In genomic region chrX:7219153-7219705, GRCh38 we compare ENCODE assay signal across 24 cellular contexts.
DNase-seq lines count a peak whose midpoint lies in the region; ATAC-seq lines count a peak whose summit lies in the region.
"Had no signal": no experiment of that assay in that cellular context is flagged by ENCODE, and none has a peak within 500 bp of the region (broad histone marks: within the 10 kb centered on the region; RNA-seq: fewer than 3 reads in every experiment).

No MANE protein-coding gene starts in this region.

- H3K23ac ChIP-seq in neuronal stem cell (ENCODE audit: low read depth, low read length, poor library complexity) = no peak overlapping the region

- H3K9ac ChIP-seq in neuronal stem cell (ENCODE audit: low read depth, low read length, poor library complexity) = no peak overlapping the region
- H3K9ac ChIP-seq: SK-N-SH had no signal

- no peak overlapping the region for H2BK5ac ChIP-seq in neuronal stem cell (ENCODE audit: low read length)

- H3K4ac ChIP-seq in neuronal stem cell (ENCODE audit: low read length) = no peak overlapping the region

- H4K91ac ChIP-seq in neuronal stem cell (ENCODE audit: low read depth, low read length, poor library complexity) = no peak overlapping the region

- H3K9me3 Mint-ChIP-seq in activated CD8-positive, alpha-beta memory T cell treated with anti-CD3 and anti-CD28 coated beads, Interleukin-2, amount 10 ng/mL, durations not matched to agents 7 days and 5 days (ENCODE audit: low read depth) = peaks cover 2% of the 10 kb centered on the region
- H3K9me3 Mint-ChIP-seq: activated B cell treated with CpG ODN at 0.5 μM for 24 hours had no signal

- H2BK15ac ChIP-seq in neuronal stem cell (ENCODE audit: low read length) = no peak overlapping the region

- no peaks in the 10 kb centered on the region for H3K27me3 Mint-ChIP-seq in activated CD8-positive, alpha-beta memory T cell treated with anti-CD3 and anti-CD28 coated beads, Interleukin-2, amount 10 ng/mL, durations not matched to agents 7 days and 5 days
- H3K27me3 Mint-ChIP-seq: activated B cell treated with CpG ODN at 0.5 μM for 24 hours; activated naive CD8-positive, alpha-beta T cell had no signal

- H3K4me1 Mint-ChIP-seq in activated CD8-positive, alpha-beta memory T cell treated with anti-CD3 and anti-CD28 coated beads, Interleukin-2, amount 10 ng/mL, durations not matched to agents 7 days and 5 days = no peaks in the 10 kb centered on the region

- no peak overlapping the region for H3K14ac ChIP-seq in neuronal stem cell (ENCODE audit: low read length)

- peak; percentile 2 for DNase-seq in left kidney (ENCODE audit: low read depth, low spot score)
- no peak for DNase-seq in activated CD8-positive, alpha-beta memory T cell treated with anti-CD3 and anti-CD28 coated beads, Interleukin-2, amount 10 ng/mL, durations not matched to agents 7 days and 5 days
- DNase-seq in neuronal stem cell (ENCODE audit: low spot score) = no peak
- no peak for DNase-seq in NCI-H1105 treated with DMSO at 0.1 percent for 48 hours (lab: John Stamatoyannopoulos, UW)
- DNase-seq: activated B cell treated with CpG ODN at 0.5 μM for 24 hours; AML-193; EL; GOT3; mucosa of descending colon; NCI-H1417; NCI-H2171 treated with DMSO at 0.1 percent for 48 hours; Peyer's patch; psoas muscle; SK-N-SH; stimulated activated CD4-positive, alpha-beta T cell treated with anti-CD3 and anti-CD28 coated beads, Interleukin-4, amount 100 ng/mL, for 1 hour; stomach; upper lobe of left lung had no signal

- no peak overlapping the region for H2BK12ac ChIP-seq in neuronal stem cell (ENCODE audit: low read length)

- no peaks in the 10 kb centered on the region for H3K4me1 ChIP-seq in neuronal stem cell (ENCODE audit: control insufficient read depth in 2 of 2, insufficient read depth in 1 of 2, low read depth in 1 of 2, low read length in 2 of 2)
- H3K4me1 ChIP-seq: Peyer's patch, psoas muscle, stomach, upper lobe of left lung had no signal

- no peak overlapping the region for H3K4me3 ChIP-seq in neuronal stem cell (ENCODE audit: low read length in 2 of 2)
- H3K4me3 ChIP-seq: mucosa of descending colon, Peyer's patch, psoas muscle, smooth muscle cell, stomach, upper lobe of left lung had no signal

- no peak overlapping the region for H3K27ac ChIP-seq in neuronal stem cell (replicated peaks; ENCODE audit: low read length)
- H3K27ac ChIP-seq: Peyer's patch, psoas muscle, stomach, upper lobe of left lung had no signal

- CTCF ChIA-PET in activated CD8-positive, alpha-beta memory T cell treated with anti-CD3 and anti-CD28 coated beads, Interleukin-2, amount 10 ng/mL, durations not matched to agents 7 days and 5 days (lab: Charles Lee) = no interaction called here

- H3K36me3 ChIP-seq in neuronal stem cell (replicated peaks in 1 of 2; ENCODE audit: control insufficient read depth in 2 of 2, insufficient read depth in 2 of 2, low read length in 2 of 2) = no peaks in the 10 kb centered on the region
- H3K36me3 ChIP-seq: Peyer's patch, stomach, upper lobe of left lung had no signal

- H4K8ac ChIP-seq in neuronal stem cell (ENCODE audit: low read depth, low read length) = no peak overlapping the region

- H3K79me1 ChIP-seq in neuronal stem cell (ENCODE audit: low read depth, low read length) = no peaks in the 10 kb centered on the region

- no peak overlapping the region for H3K4me3 Mint-ChIP-seq in activated CD8-positive, alpha-beta memory T cell treated with anti-CD3 and anti-CD28 coated beads, Interleukin-2, amount 10 ng/mL, durations not matched to agents 7 days and 5 days
- H3K4me3 Mint-ChIP-seq: activated B cell treated with CpG ODN at 0.5 μM for 24 hours; activated naive CD8-positive, alpha-beta T cell; neural crest cell had no signal

- H3K36me3 Mint-ChIP-seq in activated CD8-positive, alpha-beta memory T cell treated with anti-CD3 and anti-CD28 coated beads, Interleukin-2, amount 10 ng/mL, durations not matched to agents 7 days and 5 days = peaks cover 3% of the 10 kb centered on the region

- no CpG with 5 or more reads among the region's 7 CpGs for WGBS in neuronal stem cell (ENCODE audit: extremely low coverage in 2 of 2, insufficient read length in 2 of 2, insufficient replicate concordance in 1 of 2), 2 donors

- ATAC-seq in GM18858 (IDR thresholded peaks at IDR 0.05; ENCODE audit: unreplicated experiment) = peak; percentile 58
- ATAC-seq in GM21786 (IDR thresholded peaks at IDR 0.05; ENCODE audit: unreplicated experiment) = peak; percentile 47
- peak; percentile 59 for ATAC-seq in HG03432 (IDR thresholded peaks at IDR 0.05; ENCODE audit: unreplicated experiment)
- no peak for ATAC-seq in activated CD8-positive, alpha-beta memory T cell treated with anti-CD3 and anti-CD28 coated beads, Interleukin-2, amount 10 ng/mL, durations not matched to agents 7 days and 5 days
- no peak for ATAC-seq in HG03159 (IDR thresholded peaks at IDR 0.05; ENCODE audit: unreplicated experiment)
- ATAC-seq: mucosa of descending colon, psoas muscle had no signal

- H2BK120ac ChIP-seq in neuronal stem cell (ENCODE audit: low read depth, low read length) = no peak overlapping the region

- no peaks in the 10 kb centered on the region for H3K27me3 ChIP-seq in neuronal stem cell (ENCODE audit: control insufficient read depth in 3 of 3, insufficient read depth in 3 of 3, low read depth in 1 of 3, low read length in 3 of 3)
- H3K27me3 ChIP-seq: Peyer's patch, stomach, upper lobe of left lung had no signal

- H3K27ac Mint-ChIP-seq in activated CD8-positive, alpha-beta memory T cell treated with anti-CD3 and anti-CD28 coated beads, Interleukin-2, amount 10 ng/mL, durations not matched to agents 7 days and 5 days = no peak overlapping the region
- H3K27ac Mint-ChIP-seq: activated B cell treated with CpG ODN at 0.5 μM for 24 hours; activated naive CD8-positive, alpha-beta T cell had no signal

- no peak overlapping the region for H3K18ac ChIP-seq in neuronal stem cell (ENCODE audit: low read length)

- no peak overlapping the region for H2AFZ ChIP-seq in neuronal stem cell (ENCODE audit: low read length)

- no peak overlapping the region for H3K4me2 ChIP-seq in neuronal stem cell (ENCODE audit: insufficient read depth, low read length, poor library complexity, severe bottlenecking)
- H3K4me2 ChIP-seq: SK-N-SH, smooth muscle cell had no signal

- H3K9me3 ChIP-seq in neuronal stem cell (replicated peaks in 1 of 2; ENCODE audit: control insufficient read depth in 2 of 2, insufficient read depth in 1 of 2, low read depth in 1 of 2, low read length in 2 of 2) = no peaks in the 10 kb centered on the region
- H3K9me3 ChIP-seq: mucosa of descending colon, Peyer's patch, psoas muscle, SK-N-SH, stomach, upper lobe of left lung had no signal

- H2AK5ac ChIP-seq in neuronal stem cell (ENCODE audit: low read depth, low read length) = no peak overlapping the region

Comparison
In these comparisons a context has a peak if more than half of its experiments do, and no peak if none do; other contexts are left out.
1. ATAC-seq: peak in GM18858 (single experiment), GM21786 (single experiment) and HG03432 (single experiment); none in activated CD8-positive, alpha-beta memory T cell treated with anti-CD3 and anti-CD28 coated beads, Interleukin-2, amount 10 ng/mL, durations not matched to agents 7 days and 5 days (single experiment) and HG03159 (single experiment).